Comparison of ENCODE assay signal across 17 cellular contexts in the genomic region with DNA sequence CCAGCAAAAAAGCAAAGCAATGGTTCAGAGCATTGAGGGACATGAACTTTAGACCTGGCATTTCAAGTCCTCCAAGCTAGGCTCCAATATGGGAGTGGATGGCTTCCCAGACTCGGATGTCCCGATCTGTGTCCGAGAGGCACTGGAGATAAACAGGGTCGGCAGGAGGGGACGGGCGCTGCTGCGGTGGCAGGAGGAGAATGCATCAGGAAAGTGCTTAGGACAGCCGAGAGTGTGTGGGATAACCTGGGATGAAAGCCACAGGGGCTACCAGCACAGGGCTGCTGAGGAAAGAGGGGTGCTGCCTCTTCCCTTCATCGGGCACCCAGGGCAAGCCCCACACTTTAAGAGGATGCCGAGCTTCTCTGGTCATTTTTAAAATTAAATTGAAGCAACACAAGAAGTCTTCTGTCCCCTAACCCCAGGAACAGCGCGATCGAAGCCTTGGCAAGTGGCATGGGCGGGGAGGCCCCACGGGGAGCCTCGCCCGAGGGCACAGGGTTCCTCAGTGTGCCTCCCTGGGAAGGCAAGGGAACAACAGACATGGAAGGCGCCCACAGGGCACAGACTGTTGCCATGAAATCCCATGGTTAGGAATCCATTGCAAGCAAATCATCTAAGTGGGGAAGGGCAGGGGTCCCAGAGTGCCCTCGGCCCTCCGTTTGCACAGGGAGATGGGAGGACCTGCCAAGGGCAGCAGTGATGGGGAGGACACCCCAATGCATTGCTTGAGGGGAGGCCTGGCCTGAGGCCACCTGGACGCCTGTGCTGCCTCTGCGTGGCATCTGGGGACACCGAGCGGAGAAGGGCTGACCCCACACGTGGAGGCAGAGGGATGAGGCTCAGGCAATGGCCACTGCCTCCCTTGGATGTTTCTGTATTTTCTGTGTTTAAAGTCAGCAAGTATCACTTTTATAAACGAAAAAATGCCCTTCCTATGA.
A peak's percentile ranks its signal among the peaks of the same experiment; 100 is the strongest.
DNase-seq lines count a peak whose midpoint lies in the region; ATAC-seq and TF ChIP-seq lines count a peak whose summit lies in the region.
"Had no signal": no experiment of that assay in that cellular context is flagged by ENCODE, and none has a peak within 500 bp of the region (broad histone marks: within the 10 kb centered on the region; RNA-seq: fewer than 3 reads in every experiment).

No MANE protein-coding gene starts in this region.

- H3K9me3 Mint-ChIP-seq in chondrocyte (ENCODE audit: low read depth): peaks cover 11% of the 10 kb centered on the region

- peaks cover 11% of the 10 kb centered on the region for H3K27me3 ChIP-seq in lower lobe of right lung (ENCODE audit: low read depth)
- no peaks in the 10 kb centered on the region for H3K27me3 ChIP-seq in upper lobe of right lung

- H3K4me3 Mint-ChIP-seq in chondrocyte (ENCODE audit: unreplicated experiment): no peak overlapping the region

- H3K27me3 Mint-ChIP-seq in chondrocyte (ENCODE audit: low read depth): peaks cover 4% of the 10 kb centered on the region

- H3K36me3 ChIP-seq in lower lobe of right lung: no peaks in the 10 kb centered on the region
- no peaks in the 10 kb centered on the region for H3K36me3 ChIP-seq in upper lobe of right lung

- TF ChIP-seq CTCF in chondrocyte (IDR thresholded peaks at IDR 0.05) (no peak), lower lobe of right lung (IDR thresholded peaks at IDR 0.05) (no peak), upper lobe of right lung (IDR thresholded peaks at IDR 0.05) (no peak)

- no peak overlapping the region for H3K4me3 ChIP-seq in lower lobe of right lung
- no peak overlapping the region for H3K4me3 ChIP-seq in upper lobe of right lung

- H3K36me3 Mint-ChIP-seq in chondrocyte (ENCODE audit: low read depth): peaks cover 8% of the 10 kb centered on the region

- H3K27ac Mint-ChIP-seq in chondrocyte (ENCODE audit: unreplicated experiment): no peak overlapping the region

- peaks cover 7% of the 10 kb centered on the region for H3K4me1 Mint-ChIP-seq in chondrocyte (ENCODE audit: low read depth)

- no peak overlapping the region for H3K27ac ChIP-seq in lower lobe of right lung
- H3K27ac ChIP-seq in upper lobe of right lung: no peak overlapping the region
- H3K27ac ChIP-seq: 22Rv1, KMS-11 had no signal

- H3K4me1 ChIP-seq in lower lobe of right lung (no peaks in the 10 kb centered on the region), upper lobe of right lung (no peaks in the 10 kb centered on the region)

- no peak for ATAC-seq in lower lobe of right lung
- ATAC-seq in upper lobe of right lung: no peak

- peak; percentile 22 for DNase-seq in NCI-H345 (lab: John Stamatoyannopoulos, UW)
- no peak for DNase-seq in NCI-H345 treated with DMSO at 0.1 percent for 48 hours (lab: John Stamatoyannopoulos, UW; ENCODE audit: unreplicated experiment)
- peak; percentile 79 for DNase-seq in chondrocyte (ENCODE audit: low spot score)
- peak; percentile 37 for DNase-seq in lower lobe of right lung
- DNase-seq in upper lobe of right lung: peak; percentile 63
- no peak for DNase-seq in Ammon's horn (ENCODE audit: low spot score)
- DNase-seq in NCI-H1930 (lab: John Stamatoyannopoulos, UW): no peak
- no peak for DNase-seq in activated CD8-positive, alpha-beta memory T cell treated with anti-CD3 and anti-CD28 coated beads for 24 hours
- DNase-seq: AML-193, DND-41, MV-4-11, NCI-H1417, NCI-H187, NCI-H2227 treated with DMSO at 0.1 percent for 48 hours, NCI-H524 treated with DMSO at 0.1 percent for 48 hours had no signal

- H3K9me3 ChIP-seq in lower lobe of right lung: peaks cover 6% of the 10 kb centered on the region
- H3K9me3 ChIP-seq in upper lobe of right lung: peaks cover 11% of the 10 kb centered on the region

- intact Hi-C loops in lower lobe of right lung (cut with DNase I): no loop called here
- intact Hi-C loops in upper lobe of right lung (cut with DNase I): no loop called here

Comparison
In these comparisons a context has a peak if more than half of its experiments do, and no peak if none do; other contexts are left out.
1. DNase-seq: peak in NCI-H345 (single experiment), chondrocyte (single experiment), lower lobe of right lung (single experiment) and upper lobe of right lung (single experiment); none in NCI-H345 treated with DMSO at 0.1 percent for 48 hours (single experiment), Ammon's horn (single experiment), NCI-H1930 (0 of 2) and activated CD8-positive, alpha-beta memory T cell treated with anti-CD3 and anti-CD28 coated beads for 24 hours (single experiment).